Comparison of ENCODE assay signal across 14 cellular contexts in genomic region chr16:87636741-87637140, GRCh38. TPM values are rescaled to one million over a fixed set of nuclear protein-coding genes. Genes with fewer than 3 reads are reported as not detected.
DNase-seq lines count a peak whose midpoint lies in the region; ATAC-seq, FAIRE-seq and TF ChIP-seq lines count a peak whose summit lies in the region.
"Had no signal": no experiment of that assay in that cellular context is flagged by ENCODE, and none has a peak within 500 bp of the region (broad histone marks: within the 10 kb centered on the region; RNA-seq: fewer than 3 reads in every experiment).

No MANE protein-coding gene starts in this region.

- DNase-seq in HCT116 (ENCODE audit: low read depth, low spot score): no peak
- DNase-seq in naive thymus-derived CD8-positive, alpha-beta T cell: peak in 2 of 10 donors; percentile 2 to 4
- DNase-seq in foreskin fibroblast: no peak
- no peak for DNase-seq in HEK293T (ENCODE audit: extremely low spot score)
- no peak for DNase-seq in small intestine

- H3K27me3 Mint-ChIP-seq in activated T-helper 17 cell treated with anti-CD3 and anti-CD28 coated beads, Interleukin-2, amount 50 U/mL, for 72 hours: peaks cover 11% of the 10 kb centered on the region
- H3K27me3 Mint-ChIP-seq in naive thymus-derived CD8-positive, alpha-beta T cell: peaks cover 0 to 5% (median 0%) of the 10 kb centered on the region in 5 donors

- H3K4me2 ChIP-seq in BLaER1 (peak overlapping the region; percentile 99), HCT116 (ENCODE audit: low read length) (peak overlapping the region; percentile 86)

- WGBS in small intestine, 3 donors: 78 to 86% (median 80%) methylated on average over 22 of the region's 22 CpGs

- H3K9me2 ChIP-seq in HCT116 (ENCODE audit: insufficient read depth): no peaks in the 10 kb centered on the region

- H3K9ac ChIP-seq in BLaER1: no peak overlapping the region
- no peak overlapping the region for H3K9ac ChIP-seq in HCT116 (ENCODE audit: low read length)

- H3K4me1 ChIP-seq in BLaER1: peaks cover 24% of the 10 kb centered on the region
- H3K4me1 ChIP-seq in HCT116 (ENCODE audit: control insufficient read depth in 1 of 2, insufficient read depth in 2 of 2, low read length in 2 of 2): peaks cover 10 to 18% of the 10 kb centered on the region in 2 experiments
- peaks cover 2 to 3% of the 10 kb centered on the region in 2 donors for H3K4me1 ChIP-seq in small intestine (ENCODE audit: control insufficient read depth in 2 of 2, insufficient read depth in 1 of 2, low read depth in 1 of 2, low read length in 1 of 2)

- H3K4me3 ChIP-seq in BLaER1 (peak overlapping the region; percentile 62; the same call in 1 of the 2 replicates), HCT116 (replicated peaks in 1 of 2; ENCODE audit: low read depth in 1 of 2, low read length in 2 of 2) (no peak overlapping the region; a peak in 1 of 4 replicates), foreskin fibroblast (ENCODE audit: low read depth in 1 of 2, low read length in 2 of 2) (no peak overlapping the region), small intestine (ENCODE audit: low read depth in 1 of 2, low read length in 2 of 2) (no peak overlapping the region)
- H3K4me3 ChIP-seq: cardiac muscle cell, GM12878 had no signal

- H3K79me2 ChIP-seq in HCT116 (ENCODE audit: insufficient read depth, low read length): no peaks in the 10 kb centered on the region

- H3K27ac ChIP-seq in BLaER1: 0 out of 2 replicates have a peak overlapping the region, but pooled peaks have one; percentile 14
- H3K27ac ChIP-seq in HCT116 (ENCODE audit: low read depth, low read length): no peak overlapping the region
- no peak overlapping the region for H3K27ac ChIP-seq in small intestine (ENCODE audit: low read depth in 1 of 2, low read length in 1 of 2)
- H3K27ac ChIP-seq: cardiac muscle cell, heart left ventricle had no signal

- no peaks in the 10 kb centered on the region for H4K20me1 ChIP-seq in BLaER1
- no peaks in the 10 kb centered on the region for H4K20me1 ChIP-seq in HCT116 (ENCODE audit: insufficient read depth)

- intact Hi-C loops in HCT116 (cut with micrococcal nuclease): loop anchor here (1.0 to 5.0 kb wide), 7 partner anchors 48 to 1074 kb away; partner anchors contain the start of gene C16orf95

- H3K9me3 Mint-ChIP-seq in activated T-helper 17 cell treated with anti-CD3 and anti-CD28 coated beads, Interleukin-2, amount 50 U/mL, for 72 hours: no peaks in the 10 kb centered on the region
- peaks cover 0 to 2% (median 0%) of the 10 kb centered on the region in 9 donors for H3K9me3 Mint-ChIP-seq in naive thymus-derived CD8-positive, alpha-beta T cell
- H3K9me3 Mint-ChIP-seq: activated T-cell treated with anti-CD3 and anti-CD28 coated beads, Interleukin-2, amount 50 U/mL, for 72 hours had no signal

- POLR2A ChIA-PET in HCT116 (lab: Charles Lee) (interaction anchor here (0.9 to 1.4 kb wide), 3 partner anchors 217 to 241 kb away, joined by 3 read pairs; no protein-coding TSS in a partner anchor), HEK293T (lab: Yijun Ruan, JAX) (interaction anchor here (0.6 to 1.0 kb wide), 2 partner anchors 29 to 50 kb away, joined by 3 to 4 read pairs; no protein-coding TSS in a partner anchor)
- POLR2A ChIA-PET in naive thymus-derived CD8-positive, alpha-beta T cell (lab: Charles Lee): interaction anchor here (1.0 to 2.2 kb wide), 4 partner anchors 65 to 243 kb away, joined by 4 to 12 read pairs (median 6); partner anchors contain the start of genes KLHDC4 and MAP1LC3B

- H3K27ac Mint-ChIP-seq in activated T-helper 17 cell treated with anti-CD3 and anti-CD28 coated beads, Interleukin-2, amount 50 U/mL, for 72 hours: no peak overlapping the region
- peak overlapping the region in 7 of 10 donors; percentile 54 to 95 (median 91) for H3K27ac Mint-ChIP-seq in naive thymus-derived CD8-positive, alpha-beta T cell
- H3K27ac Mint-ChIP-seq: activated CD4-positive, alpha-beta memory T cell treated with anti-CD3 and anti-CD28 coated beads for 36 hours; activated T-cell treated with anti-CD3 and anti-CD28 coated beads, Interleukin-2, amount 50 U/mL, for 72 hours had no signal

- BruUV-seq in HCT116 (replicated peaks; lab: Mats Ljungman, UMichigan): no TSS peak

- FAIRE-seq in small intestine (lab: Jason Lieb, UNC): no peak
- FAIRE-seq: GM12878 had no signal

- RAD21 ChIA-PET in HCT116 (lab: Charles Lee; ENCODE audit: low non-redundant PET in 1 of 2, low total read pairs in 2 of 2, uncharacterized antibody in 2 of 2, unreplicated experiment in 2 of 2): interaction anchor here (0.6 to 2.4 kb wide), 18 partner anchors 9 to 318 kb away, joined by 3 to 18 read pairs (median 4); no protein-coding TSS in a partner anchor

- H3K27me3 ChIP-seq in BLaER1 (no peaks in the 10 kb centered on the region), HCT116 (ENCODE audit: insufficient read depth, low read length) (peaks cover 13% of the 10 kb centered on the region), small intestine (ENCODE audit: control insufficient read depth in 2 of 2, insufficient read depth in 2 of 2, low read length in 2 of 2) (peaks cover 0 to 2% of the 10 kb centered on the region in 2 donors)

- H3K36me3 ChIP-seq in BLaER1 (no peaks in the 10 kb centered on the region), HCT116 (ENCODE audit: control insufficient read depth in 1 of 2, insufficient read depth in 2 of 2, low read length in 2 of 2) (no peaks in the 10 kb centered on the region), small intestine (ENCODE audit: control insufficient read depth in 2 of 2, insufficient read depth in 2 of 2, low read length in 2 of 2) (no peaks in the 10 kb centered on the region)
- H3K36me3 ChIP-seq: cardiac muscle cell, heart left ventricle had no signal

- CTCF ChIA-PET in HCT116 (lab: Charles Lee) (interaction anchor here (0.9 to 2.7 kb wide), 47 partner anchors 10 to 574 kb away, joined by 3 to 61 read pairs (median 5); partner anchors contain the start of genes C16orf95 and FBXO31), HEK293T (lab: Yijun Ruan, JAX) (interaction anchor here (0.8 to 2.5 kb wide), 15 partner anchors 10 to 220 kb away, joined by 4 to 32 read pairs (median 6); no protein-coding TSS in a partner anchor)

- TF ChIP-seq RAD21 in HCT116 (IDR thresholded peaks at IDR 0.05; ENCODE audit: low read depth): no peak

- no peak for TF ChIP-seq POLR2A in HCT116 (IDR thresholded peaks at IDR 0.05; ENCODE audit: borderline replicate concordance, extremely low read depth, insufficient read depth, insufficient read length)

- no peaks in the 10 kb centered on the region for H3K36me3 Mint-ChIP-seq in activated T-helper 17 cell treated with anti-CD3 and anti-CD28 coated beads, Interleukin-2, amount 50 U/mL, for 72 hours (ENCODE audit: low read depth)
- peaks cover 0 to 1% (median 0%) of the 10 kb centered on the region in 3 donors for H3K36me3 Mint-ChIP-seq in naive thymus-derived CD8-positive, alpha-beta T cell
- H3K36me3 Mint-ChIP-seq: activated CD4-positive, alpha-beta memory T cell treated with anti-CD3 and anti-CD28 coated beads for 36 hours had no signal

- peak; percentile 10 for ATAC-seq in HCT116
- no peak for ATAC-seq in activated T-helper 17 cell treated with anti-CD3 and anti-CD28 coated beads, Interleukin-2, amount 50 U/mL, for 72 hours (replicated peaks)
- ATAC-seq in naive thymus-derived CD8-positive, alpha-beta T cell: no peak
- no peak for ATAC-seq in GM21576 (IDR thresholded peaks at IDR 0.05; ENCODE audit: unreplicated experiment)

- peak overlapping the region; percentile 78 for H3K4me3 Mint-ChIP-seq in activated T-helper 17 cell treated with anti-CD3 and anti-CD28 coated beads, Interleukin-2, amount 50 U/mL, for 72 hours
- H3K4me3 Mint-ChIP-seq in naive thymus-derived CD8-positive, alpha-beta T cell: peak overlapping the region in 5 of 10 donors; percentile 83 to 91 (median 88)

- H3K9me3 ChIP-seq in BLaER1 (no peaks in the 10 kb centered on the region), HCT116 (ENCODE audit: control insufficient read depth in 1 of 2, insufficient read depth in 1 of 2, low read depth in 1 of 2, low read length in 2 of 2) (no peaks in the 10 kb centered on the region), small intestine (ENCODE audit: control insufficient read depth, low read depth) (no peaks in the 10 kb centered on the region)

- no peaks in the 10 kb centered on the region for H3K4me1 Mint-ChIP-seq in activated T-helper 17 cell treated with anti-CD3 and anti-CD28 coated beads, Interleukin-2, amount 50 U/mL, for 72 hours
- peaks cover 4 to 22% (median 21%) of the 10 kb centered on the region in 4 donors for H3K4me1 Mint-ChIP-seq in naive thymus-derived CD8-positive, alpha-beta T cell

- peak overlapping the region; percentile 75 for H2AFZ ChIP-seq in HCT116 (ENCODE audit: low read depth, low read length, poor library complexity, severe bottlenecking)

- no peak for TF ChIP-seq CTCF in HCT116 (IDR thresholded peaks at IDR 0.05 in 2 of 3, conservative IDR thresholded peaks at IDR 0.05 in 1 of 3; ENCODE audit: borderline replicate concordance in 1 of 3, insufficient read depth in 1 of 3, low read depth in 2 of 3, low read length in 2 of 3)
- no peak for TF ChIP-seq CTCF in foreskin fibroblast (IDR thresholded peaks at IDR 0.05; ENCODE audit: low read depth, low read length)

TF ChIP-seq in HCT116, 20 proteins besides CTCF, POLR2A, EP300 and RAD21 (continues in another document):
- TF ChIP-seq FOSL1 (IDR thresholded peaks at IDR 0.05; ENCODE audit: low read depth) (no peak), CEBPB (IDR thresholded peaks at IDR 0.05; ENCODE audit: low read depth) (no peak), TCF7L2 (IDR thresholded peaks at IDR 0.05; ENCODE audit: borderline replicate concordance, extremely low read depth, insufficient read depth, insufficient read length) (no peak), JUND (IDR thresholded peaks at IDR 0.05) (no peak)

TF ChIP-seq in HEK293T, 16 proteins besides CTCF, POLR2A, EP300 and RAD21:
- TF ChIP-seq ARNT (IDR thresholded peaks at IDR 0.05): no peak
- no peak for TF ChIP-seq FOXA1 (IDR thresholded peaks at IDR 0.05)
- TF ChIP-seq SP1 (IDR thresholded peaks at IDR 0.05): no peak
- no peak for TF ChIP-seq L3MBTL2 (conservative IDR thresholded peaks at IDR 0.05)
- no peak for TF ChIP-seq SUZ12 (IDR thresholded peaks at IDR 0.05)
- no peak for TF ChIP-seq TARDBP (IDR thresholded peaks at IDR 0.05)
- TF ChIP-seq FOXM1 (IDR thresholded peaks at IDR 0.05; ENCODE audit: borderline replicate concordance): no peak
- TF ChIP-seq ELF4 (IDR thresholded peaks at IDR 0.05): no peak

RNA-seq across cellular contexts. Expression of gene JPH3, which starts 34.4 kb away (rescaled TPM):
- 0.10 TPM for total RNA-seq in HCT116 (2021; ENCODE audit: unreplicated experiment)
- 0.09 TPM in 2 replicates for polyA plus RNA-seq in HCT116 (2012)
- total RNA-seq in activated T-helper 17 cell treated with anti-CD3 and anti-CD28 coated beads, Interleukin-2, amount 50 U/mL, for 72 hours: under 1 TPM in 1 of 2 donors, not detected in 1; 0.09 TPM
- total RNA-seq in naive thymus-derived CD8-positive, alpha-beta T cell: not detected
- under 1 TPM in 2 of 3 donors, not detected in 1; 0.08 to 0.09 TPM for polyA plus RNA-seq in naive thymus-derived CD8-positive, alpha-beta T cell
- 1 to 10 TPM in 1 of 3 donors, not detected in 2; 2.4 TPM for polyA plus RNA-seq in small intestine
- total RNA-seq: GM12878 had no signal
- polyA plus RNA-seq: keratinocyte had no signal
